Comparison of ENCODE assay signal across 16 cellular contexts in the genomic region with DNA sequence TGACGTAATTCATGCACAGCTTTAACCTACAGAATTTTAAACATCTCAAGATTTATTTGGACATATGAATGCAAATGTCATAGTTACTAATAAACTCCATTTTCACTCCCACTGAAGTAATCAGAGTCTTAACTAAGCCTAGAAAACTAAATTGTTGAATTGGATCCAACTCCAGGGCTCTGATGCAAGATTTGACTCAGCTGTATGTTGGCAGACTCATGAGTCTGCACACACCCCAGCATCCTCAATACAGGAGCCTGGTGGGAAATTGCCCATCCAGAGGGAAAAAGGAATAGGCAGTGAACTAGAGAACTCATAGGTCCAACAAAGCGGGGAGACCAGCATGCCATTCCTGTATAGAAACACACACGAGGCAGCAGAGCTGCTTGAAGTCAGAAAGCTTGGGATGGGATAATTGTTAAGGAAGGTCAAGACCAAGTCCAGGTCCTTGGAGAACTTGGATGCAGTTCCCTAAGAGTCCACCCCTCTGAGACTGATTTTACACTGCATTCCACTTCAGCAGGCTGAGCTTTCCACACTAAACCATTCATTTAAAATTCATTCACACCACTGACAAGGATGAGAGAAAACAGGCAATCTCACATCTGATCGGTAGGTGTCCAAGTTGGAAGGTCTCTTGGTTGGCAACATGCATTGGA. TPM values are rescaled to one million over a fixed set of nuclear protein-coding genes. Genes with fewer than 3 reads are reported as not detected.
DNase-seq lines count a peak whose midpoint lies in the region; ATAC-seq and TF ChIP-seq lines count a peak whose summit lies in the region.
"Had no signal": no experiment of that assay in that cellular context is flagged by ENCODE, and none has a peak within 500 bp of the region (broad histone marks: within the 10 kb centered on the region; RNA-seq: fewer than 3 reads in every experiment).

No MANE protein-coding gene starts in this region.

- no peak for TF ChIP-seq CTCF in AG09309 (IDR thresholded peaks at IDR 0.05; ENCODE audit: control insufficient read depth, insufficient read depth, low read depth, low read length, missing control alignments)
- TF ChIP-seq CTCF in neural crest cell (conservative IDR thresholded peaks at IDR 0.05), result no peak
- TF ChIP-seq CTCF in esophagus muscularis mucosa (IDR thresholded peaks at IDR 0.05), result no peak
- TF ChIP-seq CTCF in GM20000 (IDR thresholded peaks at IDR 0.05; ENCODE audit: extremely low read depth, missing control alignments), result no peak

- peak; percentile 56 for DNase-seq in AG09309 (ENCODE audit: low read depth)
- peak; percentile 83 for DNase-seq in LHCN-M2 (ENCODE audit: low read depth)
- no peak for DNase-seq in neural crest cell (ENCODE audit: low read depth, low spot score)
- DNase-seq in posterior vena cava (ENCODE audit: low spot score), result no peak
- no peak for DNase-seq in stimulated activated naive CD8-positive, alpha-beta T cell treated with anti-CD3 and anti-CD28 coated beads, Interleukin-15, amount 100 ng/mL, for 72 hours
- no peak for DNase-seq in esophagus muscularis mucosa (ENCODE audit: extremely low spot score)
- DNase-seq in GM20000 (ENCODE audit: low spot score), result no peak
- DNase-seq: activated CD8-positive, alpha-beta memory T cell treated with anti-CD3 and anti-CD28 coated beads, Interleukin-2, amount 10 ng/mL, durations not matched to agents 7 days and 5 days; dorsolateral prefrontal cortex; lower lobe of right lung; NCI-H526; stimulated activated CD4-positive, alpha-beta T cell treated with anti-CD3 and anti-CD28 coated beads, Interleukin-4, amount 100 ng/mL, for 4 hours; stimulated activated naive CD4-positive, alpha-beta T cell treated with Interleukin-2 at 50 U/mL for 16 hours had no signal

- peaks cover 0 to 9% (median 7%) of the 10 kb centered on the region in 4 donors for H3K36me3 ChIP-seq in esophagus muscularis mucosa
- H3K36me3 ChIP-seq: BLaER1 treated with 17β-estradiol and CSF1 and Interleukin-3, amounts not matched to agents 10 nM and 100 nM; lower lobe of right lung had no signal

- H3K4me3 ChIP-seq in AG09309 (ENCODE audit: control insufficient read depth, low read depth, low read length) (no peak overlapping the region), esophagus muscularis mucosa (no peak overlapping the region)
- H3K4me3 ChIP-seq: BLaER1 treated with 17β-estradiol and CSF1 and Interleukin-3, amounts not matched to agents 10 nM and 100 nM; dorsolateral prefrontal cortex; lower lobe of right lung had no signal

- H3K9me3 Mint-ChIP-seq in neural crest cell, result no peaks in the 10 kb centered on the region
- H3K9me3 Mint-ChIP-seq in stimulated activated naive CD8-positive, alpha-beta T cell treated with anti-CD3 and anti-CD28 coated beads, Interleukin-15, amount 100 ng/mL, for 72 hours, result peaks cover 4 to 7% of the 10 kb centered on the region in 2 donors

- H3K27me3 Mint-ChIP-seq in neural crest cell (ENCODE audit: low read depth), result no peaks in the 10 kb centered on the region
- no peaks in the 10 kb centered on the region for H3K27me3 Mint-ChIP-seq in stimulated activated naive CD8-positive, alpha-beta T cell treated with anti-CD3 and anti-CD28 coated beads, Interleukin-15, amount 100 ng/mL, for 72 hours
- H3K27me3 Mint-ChIP-seq: activated CD8-positive, alpha-beta memory T cell treated with anti-CD3 and anti-CD28 coated beads, Interleukin-2, amount 10 ng/mL, durations not matched to agents 7 days and 5 days; activated naive CD8-positive, alpha-beta T cell had no signal

- no peaks in the 10 kb centered on the region for H3K9me3 ChIP-seq in esophagus muscularis mucosa
- H3K9me3 ChIP-seq: lower lobe of right lung had no signal

- TF ChIP-seq POLR2A in esophagus muscularis mucosa (IDR thresholded peaks at IDR 0.05; ENCODE audit: low read depth), result no peak

- H3K36me3 Mint-ChIP-seq in neural crest cell (ENCODE audit: low read depth), result peaks cover 8% of the 10 kb centered on the region
- H3K36me3 Mint-ChIP-seq: activated CD8-positive, alpha-beta memory T cell treated with anti-CD3 and anti-CD28 coated beads, Interleukin-2, amount 10 ng/mL, durations not matched to agents 7 days and 5 days; activated naive CD8-positive, alpha-beta T cell had no signal

- peaks cover 19% of the 10 kb centered on the region for H3K4me1 Mint-ChIP-seq in neural crest cell
- no peaks in the 10 kb centered on the region for H3K4me1 Mint-ChIP-seq in stimulated activated naive CD8-positive, alpha-beta T cell treated with anti-CD3 and anti-CD28 coated beads, Interleukin-15, amount 100 ng/mL, for 72 hours
- H3K4me1 Mint-ChIP-seq: activated CD8-positive, alpha-beta memory T cell treated with anti-CD3 and anti-CD28 coated beads, Interleukin-2, amount 10 ng/mL, durations not matched to agents 7 days and 5 days had no signal

- intact Hi-C loops in posterior vena cava (cut with DNase I) (no loop called here), esophagus muscularis mucosa (cut with DNase I) (no loop called here)

- H3K4me3 Mint-ChIP-seq in neural crest cell, result no peak overlapping the region
- no peak overlapping the region for H3K4me3 Mint-ChIP-seq in stimulated activated naive CD8-positive, alpha-beta T cell treated with anti-CD3 and anti-CD28 coated beads, Interleukin-15, amount 100 ng/mL, for 72 hours
- H3K4me3 Mint-ChIP-seq: activated CD8-positive, alpha-beta memory T cell treated with anti-CD3 and anti-CD28 coated beads, Interleukin-2, amount 10 ng/mL, durations not matched to agents 7 days and 5 days; activated naive CD8-positive, alpha-beta T cell had no signal

- peak; percentile 47 for ATAC-seq in esophagus mucosa
- no peak for ATAC-seq in stimulated activated naive CD8-positive, alpha-beta T cell treated with anti-CD3 and anti-CD28 coated beads, Interleukin-15, amount 100 ng/mL, for 72 hours
- ATAC-seq: activated CD8-positive, alpha-beta memory T cell treated with anti-CD3 and anti-CD28 coated beads, Interleukin-2, amount 10 ng/mL, durations not matched to agents 7 days and 5 days had no signal

- no peak overlapping the region for H3K27ac ChIP-seq in esophagus muscularis mucosa (replicated peaks in 1 of 4)
- H3K27ac ChIP-seq: BLaER1 treated with 17β-estradiol and CSF1 and Interleukin-3, amounts not matched to agents 10 nM and 100 nM; dorsolateral prefrontal cortex; lower lobe of right lung had no signal

- no peak for TF ChIP-seq EP300 in esophagus muscularis mucosa (IDR thresholded peaks at IDR 0.05)

- H3K4me1 ChIP-seq in esophagus muscularis mucosa, result peaks cover 16 to 35% (median 21%) of the 10 kb centered on the region in 4 donors

- H3K27me3 ChIP-seq in esophagus muscularis mucosa, result no peaks in the 10 kb centered on the region
- H3K27me3 ChIP-seq: BLaER1 treated with 17β-estradiol and CSF1 and Interleukin-3, amounts not matched to agents 10 nM and 100 nM had no signal

- 64% methylated on average over 4 of the region's 4 CpGs for WGBS in esophagus muscularis mucosa

- peak overlapping the region; percentile 30 for H3K27ac Mint-ChIP-seq in neural crest cell (ENCODE audit: unreplicated experiment)
- H3K27ac Mint-ChIP-seq in stimulated activated naive CD8-positive, alpha-beta T cell treated with anti-CD3 and anti-CD28 coated beads, Interleukin-15, amount 100 ng/mL, for 72 hours, result no peak overlapping the region
- H3K27ac Mint-ChIP-seq: activated CD8-positive, alpha-beta memory T cell treated with anti-CD3 and anti-CD28 coated beads, Interleukin-2, amount 10 ng/mL, durations not matched to agents 7 days and 5 days; activated naive CD8-positive, alpha-beta T cell had no signal

RNA-seq across cellular contexts. Expression of gene TMTC1, which starts 14.5 kb away (rescaled TPM):
- 111 and 136 TPM in 2 replicates for total RNA-seq in LHCN-M2 (2014; rRNA removed)
- 10.6 TPM for polyA plus RNA-seq in LHCN-M2 (2012)
- total RNA-seq in esophagus mucosa, result 5.3 TPM
- total RNA-seq in neural crest cell, result 13.1 and 13.2 TPM in 2 replicates
- total RNA-seq in posterior vena cava, result 10 to 100 TPM; 54.7 to 63.8 TPM
- 100 to 1,000 TPM in 3 of 4 donors, 10 to 100 TPM in 1; 84.0 to 177 (median 105) TPM for total RNA-seq in esophagus muscularis mucosa

Comparison
In these comparisons a context has a peak if more than half of its experiments do, and no peak if none do; other contexts are left out.
1. DNase-seq: peak in AG09309 (single experiment) and LHCN-M2 (single experiment); none in neural crest cell (single experiment), posterior vena cava (single experiment), stimulated activated naive CD8-positive, alpha-beta T cell treated with anti-CD3 and anti-CD28 coated beads, Interleukin-15, amount 100 ng/mL, for 72 hours (0 of 2), esophagus muscularis mucosa (single experiment) and GM20000 (single experiment).